8 cellular contexts compared by ENCODE assay signal in the genomic region with DNA sequence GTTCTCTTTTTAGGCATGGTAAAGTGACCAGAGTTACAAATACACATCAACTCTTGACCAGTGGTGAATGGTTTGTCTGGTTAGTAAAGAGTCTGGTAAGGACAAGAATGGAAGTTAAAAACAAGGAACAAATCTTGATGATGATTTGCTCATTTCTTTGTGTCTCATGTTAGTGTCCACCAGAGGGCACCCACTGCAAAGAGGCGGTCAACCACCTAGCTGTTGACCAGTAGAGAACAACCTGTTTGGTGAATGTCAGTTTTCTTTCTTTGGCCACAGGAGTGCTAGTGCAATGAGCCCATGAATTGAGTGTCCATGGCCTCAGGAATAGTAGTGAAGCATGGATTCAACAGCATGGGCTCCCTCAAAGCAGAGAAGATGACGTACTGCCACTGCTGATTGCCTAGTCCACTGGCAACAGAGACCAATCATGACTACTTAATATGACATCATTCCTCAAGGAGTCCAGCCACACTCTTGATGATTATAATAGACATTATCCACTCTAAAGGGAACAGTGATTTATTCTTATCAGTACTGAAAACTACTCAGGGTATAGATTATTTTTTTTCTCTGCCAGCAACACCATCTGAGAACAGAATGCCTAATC. TPM values are rescaled to one million over a fixed set of nuclear protein-coding genes. Genes with fewer than 3 reads are reported as not detected.
DNase-seq lines count a peak whose midpoint lies in the region; ATAC-seq and TF ChIP-seq lines count a peak whose summit lies in the region.

No MANE protein-coding gene starts in this region.

- CTCF ChIA-PET in MCF 10A (lab: Yijun Ruan, JAX): interaction anchor here (1.0 kb wide), 1 partner anchor 1840 kb away, joined by 3 read pairs; no protein-coding TSS in a partner anchor

- intact Hi-C loops in MCF 10A (cut with micrococcal nuclease): loop anchor here (2.0 kb wide), 1 partner anchor 179 kb away; no protein-coding TSS in a partner anchor

- no peaks in the 10 kb centered on the region for H3K27me3 Mint-ChIP-seq in MCF 10A (ENCODE audit: insufficient read depth, unreplicated experiment)
- H3K27me3 Mint-ChIP-seq in T-helper 2 cell treated with Interferon-gamma antibody and Interleukin-4, amounts not matched to agents 5 μg/mL and 100 μg/mL, for 36 hours (ENCODE audit: low read depth): no peaks in the 10 kb centered on the region

- DNase-seq in COLO829 (ENCODE audit: low spot score) (peak; percentile 23), LoVo (ENCODE audit: low spot score) (peak; percentile 5), MCF 10A (ENCODE audit: unreplicated experiment) (peak; percentile 28), lung microvascular endothelial cell (ENCODE audit: low read depth in 2 of 2) (peak; percentile 17 to 37)
- DNase-seq in T-helper 2 cell treated with Interferon-gamma antibody and Interleukin-4, amounts not matched to agents 5 μg/mL and 100 μg/mL, for 36 hours (ENCODE audit: low spot score): no peak
- DNase-seq in stimulated activated CD4-positive, alpha-beta T cell treated with anti-CD3 and anti-CD28 coated beads, Interleukin-4, amount 100 ng/mL, for 4 hours: no peak

- peak; percentile 46 for TF ChIP-seq CTCF in MCF 10A (IDR thresholded peaks at IDR 0.05; ENCODE audit: unreplicated experiment)

- no peaks in the 10 kb centered on the region for H3K36me3 Mint-ChIP-seq in MCF 10A (ENCODE audit: insufficient read depth, unreplicated experiment)
- no peaks in the 10 kb centered on the region for H3K36me3 Mint-ChIP-seq in T-helper 2 cell treated with Interferon-gamma antibody and Interleukin-4, amounts not matched to agents 5 μg/mL and 100 μg/mL, for 36 hours (ENCODE audit: low read depth)

- BruUV-seq in MCF 10A (replicated peaks; lab: Mats Ljungman, UMichigan): no TSS peak

- POLR2A ChIA-PET in MCF 10A (lab: Yijun Ruan, JAX): no interaction called here

- H3K27ac Mint-ChIP-seq in MCF 10A (ENCODE audit: low read depth, unreplicated experiment): no peak overlapping the region
- H3K27ac Mint-ChIP-seq in T-helper 2 cell treated with Interferon-gamma antibody and Interleukin-4, amounts not matched to agents 5 μg/mL and 100 μg/mL, for 36 hours: no peak overlapping the region

- no peaks in the 10 kb centered on the region for H3K4me1 Mint-ChIP-seq in MCF 10A (ENCODE audit: insufficient read depth, unreplicated experiment)
- H3K4me1 Mint-ChIP-seq in T-helper 2 cell treated with Interferon-gamma antibody and Interleukin-4, amounts not matched to agents 5 μg/mL and 100 μg/mL, for 36 hours (ENCODE audit: low read depth): no peaks in the 10 kb centered on the region

- peak; percentile 66 for ATAC-seq in GM19023 (IDR thresholded peaks at IDR 0.05; ENCODE audit: unreplicated experiment)
- ATAC-seq in GM19452 (IDR thresholded peaks at IDR 0.05; ENCODE audit: unreplicated experiment): no peak

- H3K4me3 Mint-ChIP-seq in MCF 10A (ENCODE audit: unreplicated experiment): no peak overlapping the region
- no peak overlapping the region for H3K4me3 Mint-ChIP-seq in T-helper 2 cell treated with Interferon-gamma antibody and Interleukin-4, amounts not matched to agents 5 μg/mL and 100 μg/mL, for 36 hours

- H3K9me3 Mint-ChIP-seq in MCF 10A (ENCODE audit: unreplicated experiment): no peaks in the 10 kb centered on the region
- peaks cover 20% of the 10 kb centered on the region for H3K9me3 Mint-ChIP-seq in T-helper 2 cell treated with Interferon-gamma antibody and Interleukin-4, amounts not matched to agents 5 μg/mL and 100 μg/mL, for 36 hours

RNA-seq across cellular contexts. Expression of a gene that starts 10.7 kb away (rescaled TPM):
- total RNA-seq in MCF 10A (2022) (not detected in 2 replicates), lung microvascular endothelial cell (0.22 TPM in 1 of 2 replicates, not detected in the other)

Comparison
In these comparisons a context has a peak if more than half of its experiments do, and no peak if none do; other contexts are left out.
1. DNase-seq: peak in COLO829 (single experiment), LoVo (single experiment), MCF 10A (single experiment) and lung microvascular endothelial cell (2 of 2); none in T-helper 2 cell treated with Interferon-gamma antibody and Interleukin-4, amounts not matched to agents 5 μg/mL and 100 μg/mL, for 36 hours (single experiment) and stimulated activated CD4-positive, alpha-beta T cell treated with anti-CD3 and anti-CD28 coated beads, Interleukin-4, amount 100 ng/mL, for 4 hours (0 of 2).